Comparison of ENCODE assay signal across 8 cellular contexts in genomic region chr7:4792537-4793126, GRCh38. TPM values are rescaled to one million over a fixed set of nuclear protein-coding genes. Genes with fewer than 3 reads are reported as not detected.
DNase-seq lines count a peak whose midpoint lies in the region; ATAC-seq and TF ChIP-seq lines count a peak whose summit lies in the region.

No MANE protein-coding gene starts in this region.

- TF ChIP-seq RAD21 in IMR-90 (IDR thresholded peaks at IDR 0.05; ENCODE audit: low read length): no peak

- no peak overlapping the region for H3K4me3 Mint-ChIP-seq in nephron progenitor cell

- no peak overlapping the region for H2BK15ac ChIP-seq in IMR-90 (ENCODE audit: low read depth, low read length)

- in situ Hi-C loops in IMR-90 (cut with MboI; ENCODE audit: low sequenced_read_pairs): no loop called here

- dilution Hi-C loops in IMR-90 (cut with HindIII; ENCODE audit: low sequenced_read_pairs, unreplicated experiment): no loop called here

- H4K91ac ChIP-seq in IMR-90 (ENCODE audit: insufficient read depth, low read depth, low read length): no peak overlapping the region

- no peak overlapping the region for H3K14ac ChIP-seq in IMR-90 (replicated peaks; ENCODE audit: low read depth, low read length)

- H4K5ac ChIP-seq in IMR-90 (ENCODE audit: low read depth, low read length): no peak overlapping the region

- ATAC-seq in IMR-90 (ENCODE audit: low read depth) (no peak; the same call in 1 of the 2 replicates), GM21717 (IDR thresholded peaks at IDR 0.05; ENCODE audit: unreplicated experiment) (no peak)

- 61% methylated on average over 32 of the region's 47 CpGs; no CpG with 5 or more reads in 1 of the 2 experiments for WGBS in IMR-90 (ENCODE audit: extremely low coverage in 2 of 2, insufficient read length in 1 of 2), 2 experiments
- WGBS in esophagus, 2 donors: 18 to 28% methylated on average over 47 of the region's 47 CpGs

- intact Hi-C loops in IMR-90 (cut with micrococcal nuclease): no loop called here

- H3K4me2 ChIP-seq in IMR-90 (ENCODE audit: low read depth, low read length): no peak overlapping the region

- H2AK5ac ChIP-seq in IMR-90 (ENCODE audit: low read depth, low read length): no peak overlapping the region

- H3K27ac ChIP-seq in IMR-90 (ENCODE audit: insufficient read depth, low read length): no peak overlapping the region
- peak overlapping the region in 1 of 2 donors; percentile 11 for H3K27ac ChIP-seq in esophagus (ENCODE audit: low read depth in 2 of 2, low read length in 1 of 2)

- H3K79me1 ChIP-seq in IMR-90 (ENCODE audit: low read depth in 1 of 2, low read length in 2 of 2): no peaks in the 10 kb centered on the region

- H2BK5ac ChIP-seq in IMR-90 (ENCODE audit: low read depth, low read length, poor library complexity, severe bottlenecking): no peak overlapping the region

- no TSS peak for BruUV-seq in IMR-90 (replicated peaks; lab: Mats Ljungman, UMichigan)

- H3K27me3 Mint-ChIP-seq in nephron progenitor cell (ENCODE audit: low read depth, poor library complexity): peaks cover 8% of the 10 kb centered on the region

- no peak overlapping the region for H3K27ac Mint-ChIP-seq in nephron progenitor cell

- TF ChIP-seq POLR2A in IMR-90 (IDR thresholded peaks at IDR 0.05; ENCODE audit: low read depth, low read length): no peak

- peak overlapping the region; percentile 28 for H2AK9ac ChIP-seq in IMR-90 (replicated peaks; ENCODE audit: low read depth, low read length, poor library complexity)

- CTCF ChIA-PET in AG04449 (lab: Yijun Ruan, JAX): interaction anchor here (0.7 to 3.9 kb wide), 14 partner anchors 8 to 671 kb away, joined by 3 to 36 read pairs (median 4); partner anchors contain the start of genes AP5Z1 and RADIL
- CTCF ChIA-PET in IMR-90 (lab: Yijun Ruan, JAX): interaction anchor here (0.9 kb wide), 1 partner anchor 17 kb away, joined by 3 read pairs; the partner anchor contains the start of gene AP5Z1

- H3K9me3 ChIP-seq in IMR-90 (ENCODE audit: control insufficient read depth, insufficient read depth, low read length) (no peaks in the 10 kb centered on the region), esophagus (ENCODE audit: control insufficient read depth in 2 of 2, insufficient read depth in 1 of 2, low read depth in 1 of 2, low read length in 1 of 2) (peaks cover 0 to 4% of the 10 kb centered on the region in 2 donors)

- H2AFZ ChIP-seq in IMR-90 (replicated peaks; ENCODE audit: low read length, poor library complexity): peak overlapping the region; percentile 32

- no peak overlapping the region for H4K8ac ChIP-seq in IMR-90 (ENCODE audit: low read depth in 2 of 2, low read length in 2 of 2)

- H3K27me3 ChIP-seq in IMR-90 (ENCODE audit: control insufficient read depth, insufficient read depth, low read length) (no peaks in the 10 kb centered on the region), esophagus (ENCODE audit: control insufficient read depth in 1 of 2, insufficient read depth in 2 of 2, low read length in 2 of 2) (no peaks in the 10 kb centered on the region)

- no peak overlapping the region for H3K23ac ChIP-seq in IMR-90 (ENCODE audit: low read depth, low read length)

- no peak overlapping the region for H3K4ac ChIP-seq in IMR-90 (ENCODE audit: low read depth, low read length)

- no peak overlapping the region for H3K9ac ChIP-seq in IMR-90 (ENCODE audit: low read depth, low read length)

- H3K4me1 ChIP-seq in IMR-90 (ENCODE audit: control insufficient read depth, insufficient read depth, low read length) (no peaks in the 10 kb centered on the region), esophagus (ENCODE audit: control insufficient read depth in 2 of 2, insufficient read depth in 2 of 2, low read length in 1 of 2) (peaks cover 0 to 3% of the 10 kb centered on the region in 2 donors)

- H4K20me1 ChIP-seq in IMR-90 (ENCODE audit: insufficient read depth, low read length): no peaks in the 10 kb centered on the region

- DNase-seq in AG04449 (ENCODE audit: low read depth, low spot score): no peak
- no peak for DNase-seq in IMR-90
- DNase-seq in nephron progenitor cell: peak; percentile 37
- no peak for DNase-seq in GM19238 (ENCODE audit: insufficient read length, low spot score)
- DNase-seq in NCI-H1930 (lab: John Stamatoyannopoulos, UW): no peak
- no peak for DNase-seq in HuH-7 (ENCODE audit: low spot score)

- no peak overlapping the region for H2BK20ac ChIP-seq in IMR-90 (ENCODE audit: low read depth, low read length)

- no peak overlapping the region for H3K56ac ChIP-seq in IMR-90 (ENCODE audit: extremely low read depth, insufficient read depth, low read length)

- peak overlapping the region; percentile 33 for H3K4me3 ChIP-seq in AG04449 (ENCODE audit: low read depth, low read length)
- no peak overlapping the region for H3K4me3 ChIP-seq in IMR-90 (ENCODE audit: insufficient read depth, low read depth, low read length)
- peak overlapping the region; percentile 2 to 18 for H3K4me3 ChIP-seq in esophagus (ENCODE audit: low read depth in 1 of 2, low read length in 2 of 2)

- peaks cover 22% of the 10 kb centered on the region for H3K36me3 Mint-ChIP-seq in nephron progenitor cell (ENCODE audit: low read depth)

- POLR2A ChIA-PET in AG04449 (lab: Yijun Ruan, JAX) (interaction anchor here (1.2 to 2.0 kb wide), 2 partner anchors 14 to 17 kb away, joined by 4 to 9 read pairs; partner anchors contain the start of gene AP5Z1), IMR-90 (lab: Charles Lee; ENCODE audit: unreplicated experiment) (interaction anchor here (0.5 to 0.6 kb wide), 2 partner anchors 14 to 106 kb away, joined by 4 read pairs; no protein-coding TSS in a partner anchor)

- 0 out of 2 replicates have a peak, but pooled peaks cover 3% of the 10 kb centered on the region for H3K9me1 ChIP-seq in IMR-90 (ENCODE audit: insufficient read depth, low read length)

- no peak for TF ChIP-seq CTCF in AG04449 (IDR thresholded peaks at IDR 0.05; ENCODE audit: insufficient read depth, low read length, missing control alignments)
- TF ChIP-seq CTCF in IMR-90 (conservative IDR thresholded peaks at IDR 0.05; ENCODE audit: low read depth, low read length): no peak
- no peak for TF ChIP-seq CTCF in nephron progenitor cell (IDR thresholded peaks at IDR 0.05)

- H3K36me3 ChIP-seq in IMR-90 (ENCODE audit: control insufficient read depth, insufficient read depth, low read length) (peaks cover 44% of the 10 kb centered on the region), esophagus (ENCODE audit: control insufficient read depth in 2 of 2, insufficient read depth in 2 of 2, low read length in 1 of 2) (peaks cover 4 to 37% of the 10 kb centered on the region in 2 donors)

- peaks cover 9% of the 10 kb centered on the region for H3K9me3 Mint-ChIP-seq in nephron progenitor cell

- peaks cover 8% of the 10 kb centered on the region for H3K4me1 Mint-ChIP-seq in nephron progenitor cell

- no peak overlapping the region for H3K18ac ChIP-seq in IMR-90 (ENCODE audit: low read depth, low read length)

- no peak overlapping the region for H2BK120ac ChIP-seq in IMR-90 (ENCODE audit: low read depth, low read length)

TF ChIP-seq in IMR-90, 13 proteins besides CTCF, POLR2A, EP300 and RAD21:
- TF ChIP-seq MXI1 (IDR thresholded peaks at IDR 0.05; ENCODE audit: borderline replicate concordance, low read depth, low read length) (no peak), MAFK (IDR thresholded peaks at IDR 0.05; ENCODE audit: low read depth, low read length) (no peak), NFE2L2 (IDR thresholded peaks at IDR 0.05; ENCODE audit: low read depth, low read length) (no peak), SMC3 (IDR thresholded peaks at IDR 0.05; ENCODE audit: low read depth, low read length) (no peak), CEBPB (IDR thresholded peaks at IDR 0.05; ENCODE audit: low read depth, low read length) (no peak), RCOR1 (IDR thresholded peaks at IDR 0.05; ENCODE audit: insufficient replicate concordance, low read length) (no peak), FOS (IDR thresholded peaks at IDR 0.05; ENCODE audit: low read depth, low read length) (no peak), BHLHE40 (IDR thresholded peaks at IDR 0.05; ENCODE audit: low read depth, low read length) (no peak), RFX5 (IDR thresholded peaks at IDR 0.05; ENCODE audit: low read depth, low read length) (no peak)

RNA-seq across cellular contexts. Expression of gene AP5Z1, which starts 17.2 kb away (rescaled TPM):
- total RNA-seq in IMR-90 (2012; rRNA removed): 9.2 and 9.7 TPM in 2 replicates
- polyA plus RNA-seq in IMR-90 (2012; rRNA removed) (38.7 and 46.1 TPM in 2 replicates), esophagus (10 to 100 TPM; 22.1 to 34.5 TPM)
- 18.8 and 31.7 TPM in 2 replicates for polyA plus RNA-seq in IMR-90 (2012; cell fraction: cytosol; rRNA removed)
- 152 and 486 TPM in 2 replicates for polyA plus RNA-seq in IMR-90 (2012; cell fraction: nucleus; rRNA removed; ENCODE audit: low replicate concordance)
